25 cellular contexts compared by ENCODE assay signal in genomic region chr2:237862528-237862895, GRCh38. TPM values are rescaled to one million over a fixed set of nuclear protein-coding genes. Genes with fewer than 3 reads are reported as not detected.
DNase-seq lines count a peak whose midpoint lies in the region; ATAC-seq and TF ChIP-seq lines count a peak whose summit lies in the region.
"Had no signal": no experiment of that assay in that cellular context is flagged by ENCODE, and none has a peak within 500 bp of the region (broad histone marks: within the 10 kb centered on the region; RNA-seq: fewer than 3 reads in every experiment).

No MANE protein-coding gene starts in this region.

- TF ChIP-seq POLR2A in esophagus muscularis mucosa (IDR thresholded peaks at IDR 0.05; ENCODE audit: low read depth): no peak

- no peak for TF ChIP-seq EP300 in esophagus muscularis mucosa (IDR thresholded peaks at IDR 0.05)

- H3K36me3 ChIP-seq in left ventricle myocardium inferior (no peaks in the 10 kb centered on the region), esophagus muscularis mucosa (no peaks in the 10 kb centered on the region)
- H3K36me3 ChIP-seq: neural progenitor cell had no signal

- H3K36me3 Mint-ChIP-seq in progenitor cell of endocrine pancreas (ENCODE audit: insufficient read depth): no peaks in the 10 kb centered on the region
- peaks cover 3% of the 10 kb centered on the region for H3K36me3 Mint-ChIP-seq in activated T-helper 2 cell treated with anti-CD3 and anti-CD28 coated beads, Interferon-gamma antibody, Interleukin-2, Interleukin-4, amounts not matched to agents 10 μg/mL and 5 μg/mL and 100 μg/mL, durations not matched to agents 14 hours and 24 hours and 36 hours (ENCODE audit: low read depth)
- H3K36me3 Mint-ChIP-seq: CD4-positive, alpha-beta memory T cell; mesothelial cell of epicardium; neural progenitor cell; type B pancreatic cell had no signal

- WGBS in esophagus muscularis mucosa: 93% methylated on average over 6 of the region's 8 CpGs

- ATAC-seq in left ventricle myocardium superior (no peak), foreskin keratinocyte (no peak), GM21529 (IDR thresholded peaks at IDR 0.05; ENCODE audit: unreplicated experiment) (no peak)
- ATAC-seq: sciatic nerve, T-helper 17 cell had no signal

- intact Hi-C loops in left ventricle myocardium inferior (cut with micrococcal nuclease) (no loop called here), left ventricle myocardium superior (cut with micrococcal nuclease) (no loop called here), esophagus muscularis mucosa (cut with DNase I) (loop anchor here (5.0 kb wide), 1 partner anchor 35 kb away; no protein-coding TSS in a partner anchor)
- intact Hi-C loops in activated T-helper 2 cell treated with anti-CD3 and anti-CD28 coated beads, Interferon-gamma antibody, Interleukin-2, Interleukin-4, amounts not matched to agents 10 μg/mL and 5 μg/mL and 100 μg/mL, durations not matched to agents 14 hours and 24 hours and 36 hours (cut with micrococcal nuclease): no loop called here

- peaks cover 55% of the 10 kb centered on the region for H3K27me3 ChIP-seq in left ventricle myocardium inferior (ENCODE audit: low read depth)
- peaks cover 0 to 10% (median 0%) of the 10 kb centered on the region in 4 donors for H3K27me3 ChIP-seq in esophagus muscularis mucosa
- H3K27me3 ChIP-seq in foreskin keratinocyte: no peaks in the 10 kb centered on the region

- peak overlapping the region; percentile 86 for H3K27ac ChIP-seq in left ventricle myocardium inferior (replicated peaks)
- peak overlapping the region; percentile 89 to 95 (median 93) for H3K27ac ChIP-seq in esophagus muscularis mucosa (replicated peaks in 1 of 4)
- H3K27ac ChIP-seq in foreskin keratinocyte: no peak overlapping the region
- H3K27ac ChIP-seq: neural progenitor cell had no signal

- no peak for TF ChIP-seq CTCF in left ventricle myocardium inferior (IDR thresholded peaks at IDR 0.05; ENCODE audit: borderline replicate concordance)
- TF ChIP-seq CTCF in esophagus muscularis mucosa (IDR thresholded peaks at IDR 0.05): no peak
- no peak for TF ChIP-seq CTCF in progenitor cell of endocrine pancreas (IDR thresholded peaks at IDR 0.05; ENCODE audit: unreplicated experiment)
- no peak for TF ChIP-seq CTCF in foreskin fibroblast (IDR thresholded peaks at IDR 0.05; ENCODE audit: low read depth, low read length)
- TF ChIP-seq CTCF in foreskin keratinocyte (conservative IDR thresholded peaks at IDR 0.05): no peak

- peak overlapping the region; percentile 79 for H3K27ac Mint-ChIP-seq in progenitor cell of endocrine pancreas
- no peak overlapping the region for H3K27ac Mint-ChIP-seq in activated T-helper 2 cell treated with anti-CD3 and anti-CD28 coated beads, Interferon-gamma antibody, Interleukin-2, Interleukin-4, amounts not matched to agents 10 μg/mL and 5 μg/mL and 100 μg/mL, durations not matched to agents 14 hours and 24 hours and 36 hours
- H3K27ac Mint-ChIP-seq: activated CD4-positive, alpha-beta memory T cell treated with anti-CD3 and anti-CD28 coated beads, Interleukin-2, amount 10 ng/mL, durations not matched to agents 7 days and 5 days; mesothelial cell of epicardium; neural progenitor cell; T-helper 17 cell had no signal

- DNase-seq in left ventricle myocardium inferior (no peak), left ventricle myocardium superior (no peak), esophagus muscularis mucosa (ENCODE audit: extremely low spot score) (peak; percentile 70), progenitor cell of endocrine pancreas (ENCODE audit: low spot score, unreplicated experiment) (no peak), foreskin fibroblast (no peak), foreskin keratinocyte (no peak)
- no peak for DNase-seq in activated T-helper 2 cell treated with anti-CD3 and anti-CD28 coated beads, Interferon-gamma antibody, Interleukin-2, Interleukin-4, amounts not matched to agents 10 μg/mL and 5 μg/mL and 100 μg/mL, durations not matched to agents 14 hours and 24 hours and 36 hours (ENCODE audit: low spot score)
- DNase-seq: activated naive CD4-positive, alpha-beta T cell treated with anti-CD3 and anti-CD28 coated beads, Interleukin-2, amount 50 U/mL, for 16 hours; CD4-positive, alpha-beta memory T cell; cortex of kidney; GF-D8; kidney glomerular epithelial cell; NCI-H1436 treated with DMSO at 0.1 percent for 48 hours; NCI-H748 treated with DMSO at 0.1 percent for 48 hours; OCI-M1; stimulated activated naive CD4-positive, alpha-beta T cell; T-helper 17 cell had no signal

- H3K27me3 Mint-ChIP-seq in progenitor cell of endocrine pancreas: no peaks in the 10 kb centered on the region
- peaks cover 29% of the 10 kb centered on the region for H3K27me3 Mint-ChIP-seq in activated T-helper 2 cell treated with anti-CD3 and anti-CD28 coated beads, Interferon-gamma antibody, Interleukin-2, Interleukin-4, amounts not matched to agents 10 μg/mL and 5 μg/mL and 100 μg/mL, durations not matched to agents 14 hours and 24 hours and 36 hours (ENCODE audit: low read depth)

- peak overlapping the region; percentile 89 for H3K4me3 Mint-ChIP-seq in progenitor cell of endocrine pancreas (ENCODE audit: low read depth)
- H3K4me3 Mint-ChIP-seq in activated T-helper 2 cell treated with anti-CD3 and anti-CD28 coated beads, Interferon-gamma antibody, Interleukin-2, Interleukin-4, amounts not matched to agents 10 μg/mL and 5 μg/mL and 100 μg/mL, durations not matched to agents 14 hours and 24 hours and 36 hours (ENCODE audit: low read depth): no peak overlapping the region
- H3K4me3 Mint-ChIP-seq: activated CD4-positive, alpha-beta memory T cell treated with anti-CD3 and anti-CD28 coated beads, Interleukin-2, amount 10 ng/mL, durations not matched to agents 7 days and 5 days; CD4-positive, alpha-beta memory T cell; mesothelial cell of epicardium; neural progenitor cell; T-helper 17 cell had no signal

- H3K4me3 ChIP-seq in left ventricle myocardium inferior (no peak overlapping the region), esophagus muscularis mucosa (peak overlapping the region in 1 of 4 donors; percentile 12), foreskin fibroblast (ENCODE audit: low read depth in 1 of 2, low read length in 2 of 2) (no peak overlapping the region)
- H3K4me3 ChIP-seq: neural progenitor cell had no signal

- peaks cover 64% of the 10 kb centered on the region for H3K4me1 Mint-ChIP-seq in progenitor cell of endocrine pancreas (ENCODE audit: low read depth)
- H3K4me1 Mint-ChIP-seq in activated T-helper 2 cell treated with anti-CD3 and anti-CD28 coated beads, Interferon-gamma antibody, Interleukin-2, Interleukin-4, amounts not matched to agents 10 μg/mL and 5 μg/mL and 100 μg/mL, durations not matched to agents 14 hours and 24 hours and 36 hours (ENCODE audit: low read depth): peaks cover 9% of the 10 kb centered on the region

- H3K9me3 ChIP-seq in left ventricle myocardium inferior (replicated peaks) (no peaks in the 10 kb centered on the region), esophagus muscularis mucosa (no peaks in the 10 kb centered on the region)

- H3K9me3 Mint-ChIP-seq in progenitor cell of endocrine pancreas (ENCODE audit: low read depth): no peaks in the 10 kb centered on the region
- no peaks in the 10 kb centered on the region for H3K9me3 Mint-ChIP-seq in activated T-helper 2 cell treated with anti-CD3 and anti-CD28 coated beads, Interferon-gamma antibody, Interleukin-2, Interleukin-4, amounts not matched to agents 10 μg/mL and 5 μg/mL and 100 μg/mL, durations not matched to agents 14 hours and 24 hours and 36 hours
- H3K9me3 Mint-ChIP-seq: activated CD4-positive, alpha-beta memory T cell treated with anti-CD3 and anti-CD28 coated beads, Interleukin-2, amount 10 ng/mL, durations not matched to agents 7 days and 5 days; CD4-positive, alpha-beta memory T cell; mesothelial cell of epicardium; neural progenitor cell; type B pancreatic cell had no signal

- H3K4me1 ChIP-seq in left ventricle myocardium inferior: peaks cover 69% of the 10 kb centered on the region
- peaks cover 45 to 92% (median 76%) of the 10 kb centered on the region in 4 donors for H3K4me1 ChIP-seq in esophagus muscularis mucosa
- H3K4me1 ChIP-seq in foreskin keratinocyte: peaks cover 22% of the 10 kb centered on the region

RNA-seq across cellular contexts. Expression of gene RAMP1, which starts 3.1 kb away (rescaled TPM):
- total RNA-seq in left ventricle myocardium inferior (168 TPM), left ventricle myocardium superior (151 TPM), esophagus muscularis mucosa (100 to 1,000 TPM; 172 to 287 (median 231) TPM), progenitor cell of endocrine pancreas (90.1 and 105 TPM in 2 replicates), foreskin keratinocyte (3.4 and 4.3 TPM in 2 replicates)
- polyA plus RNA-seq in foreskin keratinocyte: 5.4 and 7.4 TPM in 2 replicates
- total RNA-seq in activated T-helper 2 cell treated with anti-CD3 and anti-CD28 coated beads, Interferon-gamma antibody, Interleukin-2, Interleukin-4, amounts not matched to agents 10 μg/mL and 5 μg/mL and 100 μg/mL, durations not matched to agents 14 hours and 24 hours and 36 hours: 13.1 and 14.0 TPM in 2 replicates
- total RNA-seq: CD4-positive, alpha-beta memory T cell; endothelial cell of umbilical vein; H4 had no signal
